In the genomic region with DNA sequence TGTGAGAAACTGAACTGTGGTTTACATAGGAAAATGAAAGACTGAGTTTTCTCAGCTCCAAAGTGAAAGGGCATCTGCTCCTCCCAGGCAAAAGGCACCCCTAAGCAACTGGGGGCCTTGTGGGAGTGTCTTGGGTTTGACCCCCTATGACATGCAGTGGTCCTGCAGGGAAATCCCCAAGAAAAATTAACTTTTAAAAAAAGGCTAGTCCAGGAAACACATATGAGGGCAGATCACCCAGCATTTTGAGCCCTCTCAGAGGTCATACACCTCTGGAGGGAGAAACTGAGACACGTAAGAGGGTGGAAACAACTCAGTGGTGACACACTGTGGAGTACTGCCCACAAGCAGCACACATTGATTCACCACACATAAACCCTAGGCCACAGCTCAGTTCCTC, we compare ENCODE assay signal across 8 cellular contexts.
DNase-seq lines count a peak whose midpoint lies in the region; ATAC-seq lines count a peak whose summit lies in the region.
"Not testable (repeated sequence)": the region's sequence is repeated elsewhere in the genome, so short reads cannot be mapped to it uniquely, and the experiment has no call there.

No MANE protein-coding gene starts in this region.

- H3K9me3 Mint-ChIP-seq in stimulated activated effector memory CD8-positive, alpha-beta T cell treated with anti-CD3 and anti-CD28 coated beads, Interleukin-12 subunit alpha, Interleukin-12 subunit beta, amount 100 ng/mL, for 72 hours, result not testable (repeated sequence)

- H3K36me3 Mint-ChIP-seq in stimulated activated effector memory CD8-positive, alpha-beta T cell treated with anti-CD3 and anti-CD28 coated beads, Interleukin-12 subunit alpha, Interleukin-12 subunit beta, amount 100 ng/mL, for 72 hours, result not testable (repeated sequence)

- not testable (repeated sequence) for H3K4me1 Mint-ChIP-seq in stimulated activated effector memory CD8-positive, alpha-beta T cell treated with anti-CD3 and anti-CD28 coated beads, Interleukin-12 subunit alpha, Interleukin-12 subunit beta, amount 100 ng/mL, for 72 hours

- not testable (repeated sequence) for H3K27ac Mint-ChIP-seq in stimulated activated effector memory CD8-positive, alpha-beta T cell treated with anti-CD3 and anti-CD28 coated beads, Interleukin-12 subunit alpha, Interleukin-12 subunit beta, amount 100 ng/mL, for 72 hours

- H3K4me3 Mint-ChIP-seq in stimulated activated effector memory CD8-positive, alpha-beta T cell treated with anti-CD3 and anti-CD28 coated beads, Interleukin-12 subunit alpha, Interleukin-12 subunit beta, amount 100 ng/mL, for 72 hours, result not testable (repeated sequence)

- DNase-seq in stimulated activated effector memory CD8-positive, alpha-beta T cell treated with anti-CD3 and anti-CD28 coated beads, Interleukin-12 subunit alpha, Interleukin-12 subunit beta, amount 100 ng/mL, for 72 hours (ENCODE audit: low spot score in 2 of 2), result not testable (repeated sequence)

- peak; percentile 65 for ATAC-seq in GM18498 (IDR thresholded peaks at IDR 0.05; ENCODE audit: unreplicated experiment)
- peak; percentile 55 for ATAC-seq in GM18870 (IDR thresholded peaks at IDR 0.05; ENCODE audit: unreplicated experiment)
- ATAC-seq in GM19468 (IDR thresholded peaks at IDR 0.05; ENCODE audit: extremely low read depth, unreplicated experiment), result peak; percentile 30
- ATAC-seq in HG02571 (IDR thresholded peaks at IDR 0.05; ENCODE audit: unreplicated experiment), result peak; percentile 61
- ATAC-seq in HG02938 (IDR thresholded peaks at IDR 0.05; ENCODE audit: unreplicated experiment), result peak; percentile 49
- ATAC-seq in HG03108 (IDR thresholded peaks at IDR 0.05; ENCODE audit: unreplicated experiment), result peak; percentile 61
- ATAC-seq in HG03521 (IDR thresholded peaks at IDR 0.05; ENCODE audit: unreplicated experiment), result peak; percentile 50
- ATAC-seq in stimulated activated effector memory CD8-positive, alpha-beta T cell treated with anti-CD3 and anti-CD28 coated beads, Interleukin-12 subunit alpha, Interleukin-12 subunit beta, amount 100 ng/mL, for 72 hours, result peak; percentile 47
